In genomic region chr11:33670250-33671011, GRCh38 we compare ENCODE assay signal across 15 cellular contexts. TPM values are rescaled to one million over a fixed set of nuclear protein-coding genes. Genes with fewer than 3 reads are reported as not detected.
DNase-seq lines count a peak whose midpoint lies in the region; ATAC-seq lines count a peak whose summit lies in the region.
"Had no signal": no experiment of that assay in that cellular context is flagged by ENCODE, and none has a peak within 500 bp of the region (broad histone marks: within the 10 kb centered on the region; RNA-seq: fewer than 3 reads in every experiment).

No MANE protein-coding gene starts in this region.

- CTCF ChIA-PET in activated naive CD4-positive, alpha-beta T cell treated with anti-CD3 and anti-CD28 coated beads, Interleukin-2, amount 10 ng/mL, durations not matched to agents 7 days and 5 days (lab: Charles Lee) = no interaction called here

- H3K9me3 ChIP-seq in SJCRH30 (replicated peaks) = no peaks in the 10 kb centered on the region
- H3K9me3 ChIP-seq: left ventricle myocardium inferior, spleen had no signal

- 0 out of 2 replicates have a peak overlapping the region, but pooled peaks have one; percentile 6 for H3K27ac ChIP-seq in SJCRH30
- H3K27ac ChIP-seq: left ventricle myocardium inferior, spleen had no signal

- H3K36me3 ChIP-seq in SJCRH30 = no peaks in the 10 kb centered on the region
- H3K36me3 ChIP-seq: left ventricle myocardium inferior, spleen had no signal

- no peak overlapping the region for H3K4me3 ChIP-seq in SJCRH30
- H3K4me3 ChIP-seq: left ventricle myocardium inferior, spleen had no signal

- no peaks in the 10 kb centered on the region for H3K36me3 Mint-ChIP-seq in activated naive CD4-positive, alpha-beta T cell treated with anti-CD3 and anti-CD28 coated beads, Interleukin-2, amount 50 U/mL, for 72 hours
- no peaks in the 10 kb centered on the region for H3K36me3 Mint-ChIP-seq in activated naive CD4-positive, alpha-beta T cell treated with anti-CD3 and anti-CD28 coated beads, Interleukin-2, amount 10 ng/mL, durations not matched to agents 7 days and 5 days
- H3K36me3 Mint-ChIP-seq in stimulated activated effector memory CD8-positive, alpha-beta T cell treated with anti-CD3 and anti-CD28 coated beads, Interleukin-12 subunit alpha, Interleukin-12 subunit beta, amount 100 ng/mL, for 72 hours = no peaks in the 10 kb centered on the region

- no peak for DNase-seq in activated naive CD4-positive, alpha-beta T cell treated with anti-CD3 and anti-CD28 coated beads, Interleukin-2, amount 50 U/mL, for 72 hours (ENCODE audit: low spot score in 2 of 2)
- DNase-seq in activated naive CD4-positive, alpha-beta T cell treated with anti-CD3 and anti-CD28 coated beads, Interleukin-2, amount 10 ng/mL, durations not matched to agents 7 days and 5 days = no peak
- DNase-seq in SJCRH30 (no peak), DMS 273 treated with DMSO at 0.1 percent for 48 hours (lab: John Stamatoyannopoulos, UW) (no peak), nucleus accumbens (lab: John Stamatoyannopoulos, UW) (no peak)
- no peak for DNase-seq in stimulated activated effector memory CD8-positive, alpha-beta T cell treated with anti-CD3 and anti-CD28 coated beads, Interleukin-12 subunit alpha, Interleukin-12 subunit beta, amount 100 ng/mL, for 72 hours (ENCODE audit: low spot score in 2 of 2)
- DNase-seq: activated B cell treated with CpG ODN at 0.5 μM for 24 hours, head of caudate nucleus, left ventricle myocardium inferior, spleen had no signal

- no peaks in the 10 kb centered on the region for H3K27me3 ChIP-seq in SJCRH30

- ATAC-seq in activated naive CD4-positive, alpha-beta T cell treated with anti-CD3 and anti-CD28 coated beads, Interleukin-2, amount 50 U/mL, for 72 hours = peak; percentile 50 to 65
- ATAC-seq in esophagus mucosa = peak; percentile 36
- peak; percentile 84 for ATAC-seq in stimulated activated effector memory CD8-positive, alpha-beta T cell treated with anti-CD3 and anti-CD28 coated beads, Interleukin-12 subunit alpha, Interleukin-12 subunit beta, amount 100 ng/mL, for 72 hours
- ATAC-seq in GM18873 (IDR thresholded peaks at IDR 0.05; ENCODE audit: low FRiP score, unreplicated experiment) = no peak
- ATAC-seq: Right ventricle myocardium inferior had no signal

- H3K27ac Mint-ChIP-seq in activated naive CD4-positive, alpha-beta T cell treated with anti-CD3 and anti-CD28 coated beads, Interleukin-2, amount 50 U/mL, for 72 hours = no peak overlapping the region
- H3K27ac Mint-ChIP-seq in activated naive CD4-positive, alpha-beta T cell treated with anti-CD3 and anti-CD28 coated beads, Interleukin-2, amount 10 ng/mL, durations not matched to agents 7 days and 5 days = no peak overlapping the region
- H3K27ac Mint-ChIP-seq in stimulated activated effector memory CD8-positive, alpha-beta T cell treated with anti-CD3 and anti-CD28 coated beads, Interleukin-12 subunit alpha, Interleukin-12 subunit beta, amount 100 ng/mL, for 72 hours = peak overlapping the region; percentile 68
- H3K27ac Mint-ChIP-seq: activated B cell treated with CpG ODN at 0.5 μM for 24 hours; dendritic cell treated with granulocyte-macrophage colony-stimulating factor and Interleukin-4, amounts not matched to agents 40 ng/mL and 50 ng/mL, for 4 days had no signal

- H3K27me3 Mint-ChIP-seq in activated naive CD4-positive, alpha-beta T cell treated with anti-CD3 and anti-CD28 coated beads, Interleukin-2, amount 10 ng/mL, durations not matched to agents 7 days and 5 days = peaks cover 22% of the 10 kb centered on the region

- peaks cover 37% of the 10 kb centered on the region for H3K4me1 ChIP-seq in SJCRH30
- H3K4me1 ChIP-seq: left ventricle myocardium inferior, spleen had no signal

- H3K9me3 Mint-ChIP-seq in activated naive CD4-positive, alpha-beta T cell treated with anti-CD3 and anti-CD28 coated beads, Interleukin-2, amount 50 U/mL, for 72 hours = no peaks in the 10 kb centered on the region
- no peaks in the 10 kb centered on the region for H3K9me3 Mint-ChIP-seq in activated naive CD4-positive, alpha-beta T cell treated with anti-CD3 and anti-CD28 coated beads, Interleukin-2, amount 10 ng/mL, durations not matched to agents 7 days and 5 days
- H3K9me3 Mint-ChIP-seq in stimulated activated effector memory CD8-positive, alpha-beta T cell treated with anti-CD3 and anti-CD28 coated beads, Interleukin-12 subunit alpha, Interleukin-12 subunit beta, amount 100 ng/mL, for 72 hours = no peaks in the 10 kb centered on the region
- H3K9me3 Mint-ChIP-seq: activated B cell treated with CpG ODN at 0.5 μM for 24 hours; dendritic cell treated with granulocyte-macrophage colony-stimulating factor and Interleukin-4, amounts not matched to agents 40 ng/mL and 50 ng/mL, for 4 days had no signal

- H3K4me1 Mint-ChIP-seq in activated naive CD4-positive, alpha-beta T cell treated with anti-CD3 and anti-CD28 coated beads, Interleukin-2, amount 10 ng/mL, durations not matched to agents 7 days and 5 days = no peaks in the 10 kb centered on the region
- H3K4me1 Mint-ChIP-seq in stimulated activated effector memory CD8-positive, alpha-beta T cell treated with anti-CD3 and anti-CD28 coated beads, Interleukin-12 subunit alpha, Interleukin-12 subunit beta, amount 100 ng/mL, for 72 hours = peaks cover 8% of the 10 kb centered on the region
- H3K4me1 Mint-ChIP-seq: activated B cell treated with CpG ODN at 0.5 μM for 24 hours had no signal

- H3K4me3 Mint-ChIP-seq in activated naive CD4-positive, alpha-beta T cell treated with anti-CD3 and anti-CD28 coated beads, Interleukin-2, amount 10 ng/mL, durations not matched to agents 7 days and 5 days = no peak overlapping the region
- no peak overlapping the region for H3K4me3 Mint-ChIP-seq in stimulated activated effector memory CD8-positive, alpha-beta T cell treated with anti-CD3 and anti-CD28 coated beads, Interleukin-12 subunit alpha, Interleukin-12 subunit beta, amount 100 ng/mL, for 72 hours
- H3K4me3 Mint-ChIP-seq: activated B cell treated with CpG ODN at 0.5 μM for 24 hours; dendritic cell treated with granulocyte-macrophage colony-stimulating factor and Interleukin-4, amounts not matched to agents 40 ng/mL and 50 ng/mL, for 4 days had no signal

RNA-seq across cellular contexts. Expression of gene C11orf91, which starts 30.2 kb away (rescaled TPM):
- not detected for total RNA-seq in activated naive CD4-positive, alpha-beta T cell treated with anti-CD3 and anti-CD28 coated beads, Interleukin-2, amount 50 U/mL, for 72 hours
- 0.15 TPM in 1 of 2 replicates, not detected in the other for total RNA-seq in SJCRH30 (2014; rRNA removed; shearing (Covaris generic))
- total RNA-seq in esophagus mucosa = 1.1 TPM
- total RNA-seq: left ventricle myocardium inferior, NCI-H460, Right ventricle myocardium inferior had no signal
